ENCODE assay signal across 8 cellular contexts in genomic region chr2:73736378-73736777, GRCh38. TPM values are rescaled to one million over a fixed set of nuclear protein-coding genes. Genes with fewer than 3 reads are reported as not detected.
A peak's percentile ranks its signal among the peaks of the same experiment; 100 is the strongest.
DNase-seq lines count a peak whose midpoint lies in the region; ATAC-seq, FAIRE-seq and TF ChIP-seq lines count a peak whose summit lies in the region.

No MANE protein-coding gene starts in this region.

- H3K27ac ChIP-seq in RWPE2 (ENCODE audit: poor library complexity, severe bottlenecking) (peak overlapping the region; percentile 62), fibroblast of lung (ENCODE audit: insufficient read depth, low read length) (peak overlapping the region; percentile 39), sigmoid colon (peak overlapping the region; percentile 74 to 80 (median 80))

- TF ChIP-seq POLR2A in GM12891 (IDR thresholded peaks at IDR 0.05; ENCODE audit: low read depth, low read length): no peak
- no peak for TF ChIP-seq POLR2A in sigmoid colon (IDR thresholded peaks at IDR 0.05)

- no peak for DNase-seq in GM12891 (ENCODE audit: insufficient read length, low spot score)
- no peak for DNase-seq in RWPE2 (ENCODE audit: low spot score)
- no peak for DNase-seq in fibroblast of lung (ENCODE audit: low read depth in 2 of 2)
- DNase-seq in sigmoid colon: no peak
- no peak for DNase-seq in omental fat pad (ENCODE audit: low spot score)
- no peak for DNase-seq in ureter (ENCODE audit: low spot score)
- no peak for DNase-seq in H4 (ENCODE audit: low spot score)

- TF ChIP-seq EP300 in sigmoid colon (IDR thresholded peaks at IDR 0.05): no peak

- H3K27me3 ChIP-seq in RWPE2 (ENCODE audit: insufficient read depth, poor library complexity, severe bottlenecking): no peaks in the 10 kb centered on the region
- no peaks in the 10 kb centered on the region for H3K27me3 ChIP-seq in fibroblast of lung (ENCODE audit: control insufficient read depth, insufficient read depth, low read length)
- no peaks in the 10 kb centered on the region for H3K27me3 ChIP-seq in sigmoid colon

- H3K9ac ChIP-seq in fibroblast of lung (ENCODE audit: insufficient read depth, low read length): peak overlapping the region; percentile 61

- H2AFZ ChIP-seq in fibroblast of lung (ENCODE audit: low read length): peak overlapping the region; percentile 70

- H3K4me2 ChIP-seq in fibroblast of lung (ENCODE audit: extremely low read depth, insufficient read depth, low read length): peak overlapping the region; percentile 79

- H3K4me1 ChIP-seq in RWPE2 (ENCODE audit: insufficient read depth, poor library complexity, severe bottlenecking): peaks cover 9% of the 10 kb centered on the region
- H3K4me1 ChIP-seq in fibroblast of lung (ENCODE audit: control insufficient read depth, extremely low read depth, insufficient read depth, low read length): no peaks in the 10 kb centered on the region
- H3K4me1 ChIP-seq in sigmoid colon: peaks cover 0 to 19% (median 14%) of the 10 kb centered on the region in 4 donors

- peaks cover 11% of the 10 kb centered on the region for H3K79me2 ChIP-seq in fibroblast of lung (ENCODE audit: control insufficient read depth, insufficient read depth, low read length)

- H4K20me1 ChIP-seq in fibroblast of lung (ENCODE audit: control insufficient read depth, extremely low read depth, insufficient read depth, low read length): no peaks in the 10 kb centered on the region

- 6 to 11% methylated on average over 8 of the region's 8 CpGs for WGBS in sigmoid colon, 2 donors

- no peak for TF ChIP-seq CTCF in RWPE2 (IDR thresholded peaks at IDR 0.05; ENCODE audit: poor library complexity, severe bottlenecking)
- TF ChIP-seq CTCF in fibroblast of lung (conservative IDR thresholded peaks at IDR 0.05 in 1 of 2, IDR thresholded peaks at IDR 0.05 in 1 of 2; ENCODE audit: low read depth in 1 of 2, low read length in 2 of 2): no peak
- no peak for TF ChIP-seq CTCF in sigmoid colon (IDR thresholded peaks at IDR 0.05)
- TF ChIP-seq CTCF in omental fat pad (IDR thresholded peaks at IDR 0.05): no peak

- ATAC-seq in RWPE2 (ENCODE audit: low read depth) (0 out of 3 replicates have a peak, but pooled peaks have one; percentile 3), omental fat pad (ENCODE audit: low FRiP score) (no peak), GM21825 (IDR thresholded peaks at IDR 0.05; ENCODE audit: unreplicated experiment) (no peak)

- no peaks in the 10 kb centered on the region for H3K9me3 ChIP-seq in RWPE2 (ENCODE audit: severe bottlenecking)
- H3K9me3 ChIP-seq in fibroblast of lung (ENCODE audit: control insufficient read depth, insufficient read depth, low read depth, low read length): no peaks in the 10 kb centered on the region
- no peaks in the 10 kb centered on the region for H3K9me3 ChIP-seq in sigmoid colon

- peak; percentile 16 for FAIRE-seq in GM12891 (lab: Jason Lieb, UNC)

- peaks cover 28% of the 10 kb centered on the region for H3K36me3 ChIP-seq in RWPE2 (ENCODE audit: low read depth)
- peaks cover 3% of the 10 kb centered on the region for H3K36me3 ChIP-seq in fibroblast of lung (ENCODE audit: control insufficient read depth, insufficient read depth, low read length)
- peaks cover 0 to 30% (median 10%) of the 10 kb centered on the region in 4 donors for H3K36me3 ChIP-seq in sigmoid colon

- H3K4me3 ChIP-seq in RWPE2 (ENCODE audit: severe bottlenecking): peak overlapping the region; percentile 45
- peak overlapping the region; percentile 53 to 96 (median 86) for H3K4me3 ChIP-seq in fibroblast of lung (replicated peaks in 1 of 4; ENCODE audit: control extremely low read depth in 1 of 4, insufficient read depth in 1 of 4, low read depth in 3 of 4, low read length in 4 of 4)
- peak overlapping the region; percentile 66 to 83 (median 71) for H3K4me3 ChIP-seq in sigmoid colon

- intact Hi-C loops in sigmoid colon (cut with DNase I): loop anchor here (5.0 to 10.0 kb wide), 3 partner anchors 352 to 721 kb away; partner anchors contain the start of genes ALMS1, CCT7, INO80B and PRADC1

TF ChIP-seq in GM12891, 5 proteins besides CTCF, POLR2A, EP300 and RAD21:
- TF ChIP-seq POU2F2 (IDR thresholded peaks at IDR 0.05; ENCODE audit: low read depth, low read length): no peak

RNA-seq across cellular contexts. Expression of gene TPRKB, which starts 0.8 kb away (rescaled TPM):
- 42.6 TPM for polyA plus RNA-seq in GM12891 (2012; ENCODE audit: low read depth, missing spikeins)
- total RNA-seq in fibroblast of lung: 16.5 and 19.5 TPM in 2 replicates
- polyA plus RNA-seq in fibroblast of lung: 26.8 and 36.5 TPM in 2 replicates
- 25.8 and 35.2 TPM in 2 replicates for polyA plus RNA-seq in fibroblast of lung (2012)
- 1.0 TPM in 1 of 2 replicates, not detected in the other for polyA minus RNA-seq in fibroblast of lung (ENCODE audit: low replicate concordance)
- total RNA-seq in sigmoid colon: 10 to 100 TPM; 19.0 to 45.9 (median 40.2) TPM
- polyA plus RNA-seq in sigmoid colon: 10 to 100 TPM; 53.8 to 86.2 (median 77.5) TPM
- 10 to 100 TPM; 20.4 to 37.4 (median 22.9) TPM for total RNA-seq in omental fat pad
- 28.1 TPM for total RNA-seq in ureter
- total RNA-seq in H4 (2014; rRNA removed; shearing (Covaris generic)): 124 and 136 TPM in 2 replicates

RNA-seq across cellular contexts. Expression of gene DUSP11, which starts 43.5 kb away (rescaled TPM):
- polyA plus RNA-seq in GM12891 (2012; ENCODE audit: low read depth, missing spikeins): 19.4 TPM
- total RNA-seq in fibroblast of lung (24.9 and 31.7 TPM in 2 replicates), sigmoid colon (10 to 100 TPM; 12.9 to 34.7 (median 25.8) TPM), omental fat pad (10 to 100 TPM; 21.2 to 34.5 (median 25.6) TPM), ureter (25.7 TPM)
- polyA plus RNA-seq in fibroblast of lung (36.1 and 38.0 TPM in 2 replicates), sigmoid colon (10 to 100 TPM; 16.2 to 25.7 (median 22.8) TPM)
- 22.6 and 23.4 TPM in 2 replicates for polyA plus RNA-seq in fibroblast of lung (2012)
- polyA minus RNA-seq in fibroblast of lung (ENCODE audit: low replicate concordance): 2.3 and 3.2 TPM in 2 replicates
- 36.8 and 37.5 TPM in 2 replicates for total RNA-seq in H4 (2014; rRNA removed; shearing (Covaris generic))

RNA-seq across cellular contexts. Expression of gene C2orf78, which starts 47.6 kb away (rescaled TPM):
- polyA plus RNA-seq in GM12891 (2012; ENCODE audit: low read depth, missing spikeins): 0.09 TPM
- total RNA-seq in fibroblast of lung (not detected in 2 replicates), sigmoid colon (not detected), omental fat pad (not detected), ureter (not detected)
- polyA plus RNA-seq in fibroblast of lung (not detected in 2 replicates), sigmoid colon (not detected)
- not detected in 2 replicates for polyA plus RNA-seq in fibroblast of lung (2012)
- polyA minus RNA-seq in fibroblast of lung (ENCODE audit: low replicate concordance): not detected in 2 replicates
- 0.31 and 0.45 TPM in 2 replicates for total RNA-seq in H4 (2014; rRNA removed; shearing (Covaris generic))
